36 cellular contexts compared by ENCODE assay signal in genomic region chr2:221808488-221808887, GRCh38.
"Had no signal": no experiment of that assay in that cellular context is flagged by ENCODE, and none has a peak within 500 bp of the region (broad histone marks: within the 10 kb centered on the region; RNA-seq: fewer than 3 reads in every experiment).

No MANE protein-coding gene starts in this region.

- DNase-seq: activated B cell treated with CpG ODN at 0.5 μM for 24 hours; activated CD4-positive, alpha-beta memory T cell treated with anti-CD3 and anti-CD28 coated beads for 36 hours; activated CD4-positive, alpha-beta T cell treated with anti-CD3 and anti-CD28 coated beads for 4 hours; activated CD4-positive, alpha-beta T cell treated with anti-CD3 and anti-CD28 coated beads, Interleukin-2, amount 10 ng/mL, durations not matched to agents 24 days and 14 days; activated CD4-positive, alpha-beta T cell treated with anti-CD3 and anti-CD28 coated beads, Interleukin-2, amount 50 U/mL, for 1 hour; activated CD4-positive, alpha-beta T cell treated with anti-CD3 and anti-CD28 coated beads, Interleukin-2, amount 50 U/mL, for 4 hours; activated CD4-positive, CD25-positive, alpha-beta regulatory T cell treated with anti-CD3 and anti-CD28 coated beads, Interleukin-2, amount 50 U/mL, for 72 hours; activated CD8-positive, alpha-beta memory T cell treated with anti-CD3 and anti-CD28 coated beads, Interleukin-2, amount 50 U/mL, for 4 hours; activated CD8-positive, alpha-beta T cell treated with anti-CD3 and anti-CD28 coated beads for 36 hours; activated gamma-delta T cell; activated naive CD4-positive, alpha-beta T cell treated with anti-CD3 and anti-CD28 coated beads, Interleukin-2, amount 10 ng/mL, durations not matched to agents 7 days and 5 days; activated naive CD4-positive, alpha-beta T cell treated with Interleukin-2 at 50 U/mL for 16 hours; activated naive CD8-positive, alpha-beta T cell treated with anti-CD3 and anti-CD28 coated beads, Interleukin-2, amount 10 ng/mL, durations not matched to agents 7 days and 5 days; activated naive CD8-positive, alpha-beta T cell treated with anti-CD3 and anti-CD28 coated beads, Interleukin-2, amount 50 U/mL, for 24 hours; activated T-cell treated with anti-CD3 and anti-CD28 coated beads for 4 hours; activated T-cell treated with anti-CD3 and anti-CD28 coated beads, Interleukin-2, amount 50 U/mL, for 1 hour; activated T-cell treated with anti-CD3 and anti-CD28 coated beads, Interleukin-2, amount 50 U/mL, for 4 hours; activated T-cell treated with anti-CD3 and anti-CD28 coated beads, Interleukin-2, amount 50 U/mL, for 72 hours; amygdala; anterior cingulate cortex; caudate nucleus; cerebellar nuclear complex; T-helper 1 cell; T-helper 2 cell; T-helper 9 cell had no signal

- H3K36me3 Mint-ChIP-seq: activated CD4-positive, alpha-beta memory T cell treated with anti-CD3 and anti-CD28 coated beads for 36 hours; activated naive CD4-positive, alpha-beta T cell treated with anti-CD3 and anti-CD28 coated beads, Interleukin-2, amount 10 ng/mL, durations not matched to agents 7 days and 5 days; activated naive CD4-positive, alpha-beta T cell treated with anti-CD3 and anti-CD28 coated beads, Interleukin-2, amount 50 U/mL, for 24 hours; activated naive CD8-positive, alpha-beta T cell; activated naive CD8-positive, alpha-beta T cell treated with anti-CD3 and anti-CD28 coated beads, Interleukin-2, amount 10 ng/mL, durations not matched to agents 7 days and 5 days; brain had no signal

- H3K9me3 Mint-ChIP-seq: activated B cell treated with CpG ODN at 0.5 μM for 24 hours; activated CD4-positive, alpha-beta memory T cell treated with anti-CD3 and anti-CD28 coated beads for 36 hours; activated CD4-positive, alpha-beta T cell treated with anti-CD3 and anti-CD28 coated beads, Interleukin-2, amount 10 ng/mL, durations not matched to agents 24 days and 14 days; activated CD8-positive, alpha-beta T cell treated with anti-CD3 and anti-CD28 coated beads for 36 hours; activated naive CD4-positive, alpha-beta T cell treated with anti-CD3 and anti-CD28 coated beads, Interleukin-2, amount 50 U/mL, for 24 hours; activated naive CD8-positive, alpha-beta T cell treated with anti-CD3 and anti-CD28 coated beads, Interleukin-2, amount 10 ng/mL, durations not matched to agents 7 days and 5 days; activated T-helper 1 cell treated with anti-CD3 and anti-CD28 coated beads, Interleukin-12 subunit alpha, Interleukin-12 subunit beta, Interleukin-2, Interleukin-4 antibody, amounts not matched to agents 30 ng/mL and 10 ng/mL and 1 ng/mL, durations not matched to agents 14 hours and 24 hours and 36 hours; activated T-helper 17 cell treated with anti-CD3 and anti-CD28 coated beads, Interleukin-2, amount 50 U/mL, for 72 hours; T-helper 1 cell treated with Interleukin-12 subunit alpha and Interleukin-12 subunit beta and Interleukin-4 antibody, amounts not matched to agents 30 μg/mL and 1 μg/mL, for 36 hours; T-helper 2 cell treated with Interferon-gamma antibody and Interleukin-4, amounts not matched to agents 5 μg/mL and 100 μg/mL, for 36 hours had no signal

- H3K4me1 Mint-ChIP-seq: activated B cell treated with CpG ODN at 0.5 μM for 24 hours; activated CD4-positive, alpha-beta T cell treated with anti-CD3 and anti-CD28 coated beads, Interleukin-2, amount 10 ng/mL, durations not matched to agents 24 days and 14 days; activated naive CD4-positive, alpha-beta T cell treated with anti-CD3 and anti-CD28 coated beads, Interleukin-2, amount 10 ng/mL, durations not matched to agents 7 days and 5 days; activated naive CD4-positive, alpha-beta T cell treated with anti-CD3 and anti-CD28 coated beads, Interleukin-2, amount 50 U/mL, for 24 hours; activated naive CD8-positive, alpha-beta T cell treated with anti-CD3 and anti-CD28 coated beads, Interleukin-2, amount 10 ng/mL, durations not matched to agents 7 days and 5 days; activated naive CD8-positive, alpha-beta T cell treated with anti-CD3 and anti-CD28 coated beads, Interleukin-2, amount 50 U/mL, for 24 hours; activated T-helper 17 cell treated with anti-CD3 and anti-CD28 coated beads, Interleukin-2, amount 50 U/mL, for 72 hours; central memory CD8-positive, alpha-beta T cell had no signal

- H3K27me3 ChIP-seq: ascending aorta, cardiac muscle cell had no signal

- H3K4me3 ChIP-seq: ascending aorta, cardiac muscle cell had no signal

- H3K9me3 ChIP-seq: ascending aorta had no signal

- H3K4me1 ChIP-seq: ascending aorta had no signal

- H3K36me3 ChIP-seq: ascending aorta, cardiac muscle cell had no signal

- H3K27ac ChIP-seq: ascending aorta, cardiac muscle cell, VCaP had no signal

- H3K27ac Mint-ChIP-seq: activated B cell treated with CpG ODN at 0.5 μM for 24 hours; activated CD4-positive, alpha-beta memory T cell treated with anti-CD3 and anti-CD28 coated beads for 36 hours; activated CD4-positive, alpha-beta T cell treated with anti-CD3 and anti-CD28 coated beads, Interleukin-2, amount 10 ng/mL, durations not matched to agents 24 days and 14 days; activated CD8-positive, alpha-beta T cell treated with anti-CD3 and anti-CD28 coated beads for 36 hours; activated naive CD4-positive, alpha-beta T cell treated with anti-CD3 and anti-CD28 coated beads, Interleukin-2, amount 10 ng/mL, durations not matched to agents 7 days and 5 days; activated naive CD4-positive, alpha-beta T cell treated with anti-CD3 and anti-CD28 coated beads, Interleukin-2, amount 50 U/mL, for 24 hours; activated naive CD8-positive, alpha-beta T cell; activated naive CD8-positive, alpha-beta T cell treated with anti-CD3 and anti-CD28 coated beads, Interleukin-2, amount 10 ng/mL, durations not matched to agents 7 days and 5 days; activated naive CD8-positive, alpha-beta T cell treated with anti-CD3 and anti-CD28 coated beads, Interleukin-2, amount 50 U/mL, for 24 hours; activated T-cell treated with anti-CD3 and anti-CD28 coated beads, Interleukin-2, amount 50 U/mL, for 72 hours; activated T-helper 1 cell treated with anti-CD3 and anti-CD28 coated beads, Interleukin-12 subunit alpha, Interleukin-12 subunit beta, Interleukin-2, Interleukin-4 antibody, amounts not matched to agents 30 ng/mL and 10 ng/mL and 1 ng/mL, durations not matched to agents 14 hours and 24 hours and 36 hours; activated T-helper 17 cell treated with anti-CD3 and anti-CD28 coated beads, Interleukin-2, amount 50 U/mL, for 72 hours; T-helper 1 cell treated with Interleukin-12 subunit alpha and Interleukin-12 subunit beta and Interleukin-4 antibody, amounts not matched to agents 30 μg/mL and 1 μg/mL, for 36 hours; T-helper 2 cell treated with Interferon-gamma antibody and Interleukin-4, amounts not matched to agents 5 μg/mL and 100 μg/mL, for 36 hours had no signal

- H3K27me3 Mint-ChIP-seq: activated B cell treated with CpG ODN at 0.5 μM for 24 hours; activated CD4-positive, alpha-beta T cell treated with anti-CD3 and anti-CD28 coated beads, Interleukin-2, amount 10 ng/mL, durations not matched to agents 24 days and 14 days; activated CD8-positive, alpha-beta T cell treated with anti-CD3 and anti-CD28 coated beads for 36 hours; activated naive CD4-positive, alpha-beta T cell treated with anti-CD3 and anti-CD28 coated beads, Interleukin-2, amount 10 ng/mL, durations not matched to agents 7 days and 5 days; activated naive CD4-positive, alpha-beta T cell treated with anti-CD3 and anti-CD28 coated beads, Interleukin-2, amount 50 U/mL, for 24 hours; activated naive CD8-positive, alpha-beta T cell; activated naive CD8-positive, alpha-beta T cell treated with anti-CD3 and anti-CD28 coated beads, Interleukin-2, amount 10 ng/mL, durations not matched to agents 7 days and 5 days; activated T-helper 17 cell treated with anti-CD3 and anti-CD28 coated beads, Interleukin-2, amount 50 U/mL, for 72 hours; central memory CD8-positive, alpha-beta T cell had no signal

- H3K4me3 Mint-ChIP-seq: activated B cell treated with CpG ODN at 0.5 μM for 24 hours; activated CD4-positive, alpha-beta memory T cell treated with anti-CD3 and anti-CD28 coated beads for 36 hours; activated CD4-positive, alpha-beta T cell treated with anti-CD3 and anti-CD28 coated beads, Interleukin-2, amount 10 ng/mL, durations not matched to agents 24 days and 14 days; activated CD8-positive, alpha-beta T cell treated with anti-CD3 and anti-CD28 coated beads for 36 hours; activated naive CD4-positive, alpha-beta T cell treated with anti-CD3 and anti-CD28 coated beads, Interleukin-2, amount 10 ng/mL, durations not matched to agents 7 days and 5 days; activated naive CD4-positive, alpha-beta T cell treated with anti-CD3 and anti-CD28 coated beads, Interleukin-2, amount 50 U/mL, for 24 hours; activated naive CD8-positive, alpha-beta T cell; activated naive CD8-positive, alpha-beta T cell treated with anti-CD3 and anti-CD28 coated beads, Interleukin-2, amount 10 ng/mL, durations not matched to agents 7 days and 5 days; activated naive CD8-positive, alpha-beta T cell treated with anti-CD3 and anti-CD28 coated beads, Interleukin-2, amount 50 U/mL, for 24 hours; activated T-cell treated with anti-CD3 and anti-CD28 coated beads, Interleukin-2, amount 50 U/mL, for 4 hours; activated T-cell treated with anti-CD3 and anti-CD28 coated beads, Interleukin-2, amount 50 U/mL, for 72 hours; activated T-helper 1 cell treated with anti-CD3 and anti-CD28 coated beads, Interleukin-12 subunit alpha, Interleukin-12 subunit beta, Interleukin-2, Interleukin-4 antibody, amounts not matched to agents 30 ng/mL and 10 ng/mL and 1 ng/mL, durations not matched to agents 14 hours and 24 hours and 36 hours; activated T-helper 17 cell treated with anti-CD3 and anti-CD28 coated beads, Interleukin-2, amount 50 U/mL, for 72 hours; brain; central memory CD8-positive, alpha-beta T cell; T-helper 1 cell treated with Interleukin-12 subunit alpha and Interleukin-12 subunit beta and Interleukin-4 antibody, amounts not matched to agents 30 μg/mL and 1 μg/mL, for 36 hours; T-helper 2 cell treated with Interferon-gamma antibody and Interleukin-4, amounts not matched to agents 5 μg/mL and 100 μg/mL, for 36 hours had no signal
